In genomic region chr17:31550389-31551056, GRCh38 we compare ENCODE assay signal across 8 cellular contexts.
A peak's percentile ranks its signal among the peaks of the same experiment; 100 is the strongest.
DNase-seq lines count a peak whose midpoint lies in the region; ATAC-seq and TF ChIP-seq lines count a peak whose summit lies in the region.

No MANE protein-coding gene starts in this region.

- CTCF ChIA-PET in SK-N-SH (lab: Yijun Ruan, JAX) = interaction anchor here (0.7 to 2.5 kb wide), 7 partner anchors 8 to 291 kb away, joined by 3 to 28 read pairs (median 4); no protein-coding TSS in a partner anchor

- H3K27me3 Mint-ChIP-seq in activated T-cell treated with anti-CD3 and anti-CD28 coated beads, Interleukin-2, amount 50 U/mL, for 72 hours (ENCODE audit: low read depth) = no peaks in the 10 kb centered on the region

- H3K4me3 ChIP-seq in SK-N-SH (ENCODE audit: low read depth in 2 of 2, low read length in 1 of 2) (peak overlapping the region; percentile 79 to 93), fibroblast of mammary gland (ENCODE audit: control insufficient read depth, low read depth, low read length) (peak overlapping the region; percentile 47), retinal pigment epithelial cell (ENCODE audit: low read length) (peak overlapping the region; percentile 57)

- peak overlapping the region; percentile 82 for H3K9ac ChIP-seq in SK-N-SH

- TF ChIP-seq CTCF in SK-N-SH (IDR thresholded peaks at IDR 0.05) = no peak
- TF ChIP-seq CTCF in fibroblast of mammary gland (conservative IDR thresholded peaks at IDR 0.05; ENCODE audit: control insufficient read depth, insufficient read depth, low read depth, low read length) = no peak
- TF ChIP-seq CTCF in retinal pigment epithelial cell (conservative IDR thresholded peaks at IDR 0.05; ENCODE audit: low read depth, low read length) = no peak

- TF ChIP-seq RAD21 in SK-N-SH (IDR thresholded peaks at IDR 0.05; ENCODE audit: low read length) = no peak

- TF ChIP-seq EP300 in SK-N-SH (IDR thresholded peaks at IDR 0.05; ENCODE audit: borderline replicate concordance in 1 of 2, low read depth in 1 of 2, low read length in 1 of 2) = no peak

- H3K27me3 ChIP-seq in SK-N-SH (ENCODE audit: insufficient read depth) = no peaks in the 10 kb centered on the region

- H3K4me2 ChIP-seq in SK-N-SH = peak overlapping the region; percentile 98

- peak overlapping the region; percentile 74 to 77 for H3K27ac ChIP-seq in SK-N-SH (ENCODE audit: low read depth in 2 of 2, low read length in 1 of 2)

- H2AFZ ChIP-seq in SK-N-SH (ENCODE audit: low read depth) = peak overlapping the region; percentile 81

- no peaks in the 10 kb centered on the region for H3K9me3 Mint-ChIP-seq in activated T-cell treated with anti-CD3 and anti-CD28 coated beads, Interleukin-2, amount 50 U/mL, for 72 hours

- H3K79me2 ChIP-seq in SK-N-SH (ENCODE audit: insufficient read depth) = peaks cover 10% of the 10 kb centered on the region; the same call in 1 of the 2 replicates

- H3K36me3 ChIP-seq in SK-N-SH (replicated peaks in 1 of 2; ENCODE audit: control insufficient read depth in 1 of 2, insufficient read depth in 2 of 2, low read length in 1 of 2) = no peaks in the 10 kb centered on the region

- no peak for ATAC-seq in activated T-cell treated with anti-CD3 and anti-CD28 coated beads, Interleukin-2, amount 50 U/mL, for 72 hours (replicated peaks in 1 of 2)
- no peak for ATAC-seq in GM21367 (IDR thresholded peaks at IDR 0.05; ENCODE audit: unreplicated experiment)

- no peaks in the 10 kb centered on the region for H3K9me2 ChIP-seq in SK-N-SH

- peaks cover 1 to 2% of the 10 kb centered on the region in 2 donors for H3K36me3 Mint-ChIP-seq in activated T-cell treated with anti-CD3 and anti-CD28 coated beads, Interleukin-2, amount 50 U/mL, for 72 hours (ENCODE audit: insufficient read depth in 2 of 2)

- no peak for DNase-seq in activated T-cell treated with anti-CD3 and anti-CD28 coated beads, Interleukin-2, amount 50 U/mL, for 72 hours
- no peak for DNase-seq in activated T-cell treated with anti-CD3 and anti-CD28 coated beads, Interleukin-2, amount 50 U/mL, for 1 hour
- DNase-seq in SK-N-SH (no peak), fibroblast of mammary gland (ENCODE audit: low read depth) (peak; percentile 31), retinal pigment epithelial cell (ENCODE audit: low read depth) (no peak), COLO829 (ENCODE audit: low spot score) (no peak), NCI-H345 treated with DMSO at 0.1 percent for 48 hours (lab: John Stamatoyannopoulos, UW; ENCODE audit: unreplicated experiment) (no peak)

- peaks cover 21% of the 10 kb centered on the region for H3K4me1 Mint-ChIP-seq in activated T-cell treated with anti-CD3 and anti-CD28 coated beads, Interleukin-2, amount 50 U/mL, for 72 hours (ENCODE audit: low read depth)

- peak overlapping the region; percentile 63 to 83 for H3K4me3 Mint-ChIP-seq in activated T-cell treated with anti-CD3 and anti-CD28 coated beads, Interleukin-2, amount 50 U/mL, for 72 hours

- no peaks in the 10 kb centered on the region for H3K4me1 ChIP-seq in SK-N-SH (ENCODE audit: control insufficient read depth in 1 of 2, insufficient read depth in 2 of 2, low read depth in 1 of 2, low read length in 1 of 2)

- peaks cover 23% of the 10 kb centered on the region for H3F3A ChIP-seq in SK-N-SH (replicated peaks; ENCODE audit: insufficient read depth)

- POLR2A ChIA-PET in SK-N-SH (lab: Yijun Ruan, JAX) = interaction anchor here (1.2 kb wide), 1 partner anchor 9 kb away, joined by 3 read pairs; no protein-coding TSS in a partner anchor

- H4K20me1 ChIP-seq in SK-N-SH (ENCODE audit: insufficient read depth) = no peaks in the 10 kb centered on the region

- peak overlapping the region; percentile 50 for H3K27ac Mint-ChIP-seq in activated T-cell treated with anti-CD3 and anti-CD28 coated beads, Interleukin-2, amount 50 U/mL, for 72 hours

- no peaks in the 10 kb centered on the region for H3K9me3 ChIP-seq in SK-N-SH

- 25% methylated on average over 12 of the region's 17 CpGs for WGBS in SK-N-SH (ENCODE audit: low lambda C conversion rate)

TF ChIP-seq in SK-N-SH, 30 proteins besides CTCF, POLR2A, EP300 and RAD21:
- TF ChIP-seq GATA2 (CRISPR knock-in tag; IDR thresholded peaks at IDR 0.05) (no peak), FOXM1 (IDR thresholded peaks at IDR 0.05; ENCODE audit: low read depth) (no peak), JUND (IDR thresholded peaks at IDR 0.05) (no peak), MAX (IDR thresholded peaks at IDR 0.05; ENCODE audit: low read depth) (peak; percentile 3; the same call in 1 of the 2 replicates), RCOR1 (IDR thresholded peaks at IDR 0.05; ENCODE audit: low read length) (peak; percentile 61), ELF1 (IDR thresholded peaks at IDR 0.05) (no peak)
